ENCODE assay signal across 9 cellular contexts in the genomic region with DNA sequence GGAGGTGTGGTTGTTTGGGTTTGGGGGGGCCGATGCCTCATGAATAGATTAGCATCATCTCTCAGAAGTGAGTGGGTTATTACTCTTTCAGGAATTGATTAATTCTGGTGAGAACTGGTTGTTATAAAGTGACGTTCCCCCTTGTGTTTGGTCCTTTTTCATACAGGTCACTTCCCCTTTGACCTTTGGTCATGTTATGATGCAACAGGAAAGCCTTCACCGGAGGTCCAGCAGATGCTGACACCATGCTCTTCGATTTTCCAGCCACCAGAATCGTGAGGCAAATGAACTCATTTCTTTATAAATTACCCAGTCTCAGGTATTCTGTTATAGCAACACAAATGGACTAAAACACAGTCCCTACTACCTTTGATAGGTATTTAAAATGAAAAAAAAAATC.
"Had no signal": no experiment of that assay in that cellular context is flagged by ENCODE, and none has a peak within 500 bp of the region (broad histone marks: within the 10 kb centered on the region; RNA-seq: fewer than 3 reads in every experiment).

No MANE protein-coding gene starts in this region.

- H3K4me1 Mint-ChIP-seq: GM23338, H9 had no signal

- H3K4me3 Mint-ChIP-seq: GM23338, H9 had no signal

- H3K27ac ChIP-seq: HL-60 had no signal

- H3K4me3 ChIP-seq: GM23338, K562 had no signal

- ATAC-seq: GM23338, K562 had no signal

- H3K4me2 ChIP-seq: GM23338 had no signal

- DNase-seq: H9, HCEC 1CT, IMR-90, KG1 had no signal

- H3K27ac Mint-ChIP-seq: GM23338, H9 had no signal

- FAIRE-seq: H1, H54, K562 had no signal

- H3K9me3 Mint-ChIP-seq: GM23338 had no signal
